ENCODE assay signal across 8 cellular contexts in the genomic region with DNA sequence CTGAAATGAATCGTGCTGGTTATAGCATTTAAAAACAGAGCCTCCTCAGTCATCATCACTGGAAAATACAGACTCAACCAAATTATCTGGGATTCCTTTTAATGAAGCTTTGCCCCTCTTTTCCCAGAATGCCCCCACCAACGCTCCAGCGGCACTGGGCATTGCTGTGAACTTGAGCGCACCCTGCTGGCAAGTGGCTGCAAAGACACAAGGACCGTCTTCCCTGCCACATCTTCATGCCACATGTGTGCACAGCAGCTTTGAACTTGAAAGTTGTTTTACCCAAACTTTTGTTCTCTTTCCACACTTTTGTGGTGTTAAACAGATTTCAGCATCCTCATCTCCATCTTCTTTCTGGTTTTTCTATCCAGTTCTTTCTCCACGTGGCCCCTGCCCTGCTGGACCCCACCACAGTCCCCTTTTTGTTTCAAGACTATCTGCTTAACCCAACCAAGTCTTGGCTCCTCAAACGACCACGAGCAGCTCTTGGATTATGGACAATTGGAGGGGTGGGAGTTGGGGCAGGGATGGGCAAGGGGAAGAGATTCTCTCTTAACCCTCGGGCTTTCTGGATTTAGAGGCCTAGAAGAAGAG. TPM values are rescaled to one million over a fixed set of nuclear protein-coding genes. Genes with fewer than 3 reads are reported as not detected.
DNase-seq lines count a peak whose midpoint lies in the region; ATAC-seq and TF ChIP-seq lines count a peak whose summit lies in the region.

No MANE protein-coding gene starts in this region.

- H3K9me2 ChIP-seq in GM23338 (ENCODE audit: insufficient read depth): no peaks in the 10 kb centered on the region

- intact Hi-C loops in tibial artery (cut with DNase I; ENCODE audit: low total_unique reads): no loop called here

- H3F3A ChIP-seq in GM23338 (replicated peaks; ENCODE audit: low read depth): no peaks in the 10 kb centered on the region

- no peaks in the 10 kb centered on the region for H3K9me3 Mint-ChIP-seq in GM23338

- peaks cover 9% of the 10 kb centered on the region for H3K27me3 Mint-ChIP-seq in GM23338 (ENCODE audit: insufficient read depth, low read depth, poor library complexity)

- peaks cover 3% of the 10 kb centered on the region for H3K4me1 Mint-ChIP-seq in GM23338

- H3K4me3 ChIP-seq in GM23338 (no peak overlapping the region), tibial artery (no peak overlapping the region)

- peak; percentile 89 to 97 for TF ChIP-seq CTCF in GM23338 (conservative IDR thresholded peaks at IDR 0.05; ENCODE audit: low read depth in 2 of 2)
- peak; percentile 65 to 81 for TF ChIP-seq CTCF in tibial artery (IDR thresholded peaks at IDR 0.05)

- H4K20me1 ChIP-seq in GM23338 (replicated peaks; ENCODE audit: insufficient read depth): no peaks in the 10 kb centered on the region

- H3K4me2 ChIP-seq in GM23338: no peak overlapping the region

- H3K36me3 ChIP-seq in GM23338 (ENCODE audit: insufficient read depth) (no peaks in the 10 kb centered on the region), tibial artery (no peaks in the 10 kb centered on the region)

- H3K4me1 ChIP-seq in GM23338 (ENCODE audit: insufficient read depth) (peaks cover 3% of the 10 kb centered on the region; the same call in 1 of the 2 replicates), tibial artery (peaks cover 0 to 8% (median 0%) of the 10 kb centered on the region in 4 donors)

- H3K36me3 Mint-ChIP-seq in GM23338 (ENCODE audit: low read depth): no peaks in the 10 kb centered on the region

- no peaks in the 10 kb centered on the region for H3K79me2 ChIP-seq in GM23338 (replicated peaks; ENCODE audit: insufficient read depth)

- peak; percentile 65 for ATAC-seq in GM23338

- peak overlapping the region; percentile 57; the same call in 1 of the 2 replicates for H2AFZ ChIP-seq in GM23338

- no peaks in the 10 kb centered on the region for H3K9me3 ChIP-seq in tibial artery

- H3K27ac ChIP-seq in GM23338 (ENCODE audit: low read depth) (no peak overlapping the region), tibial artery (no peak overlapping the region)

- 0 out of 2 replicates have a peak, but pooled peaks cover 2% of the 10 kb centered on the region for H3K27me3 ChIP-seq in GM23338 (ENCODE audit: insufficient read depth)
- H3K27me3 ChIP-seq in tibial artery: peaks cover 0 to 57% of the 10 kb centered on the region in 2 donors

- no peak overlapping the region for H3K27ac Mint-ChIP-seq in GM23338

- DNase-seq in NCI-H1417 (lab: John Stamatoyannopoulos, UW) (peak; percentile 26 to 82 (median 73)), NCI-H1417 treated with DMSO at 0.1 percent for 48 hours (lab: John Stamatoyannopoulos, UW) (no peak), GM23338 (ENCODE audit: low spot score) (peak; percentile 75), NCI-H1092 treated with DMSO at 0.1 percent for 48 hours (lab: John Stamatoyannopoulos, UW) (peak; percentile 52), mucosa of gallbladder (ENCODE audit: low spot score) (peak; percentile 52), tibial artery (peak in 1 of 2 donors; percentile 63)
- DNase-seq in activated CD4-positive, alpha-beta T cell treated with anti-CD3 and anti-CD28 coated beads for 48 hours: peak; percentile 68
- DNase-seq in effector CD8-positive, alpha-beta T cell (lab: John Stamatoyannopoulos, UW): peak; percentile 29

- H3K4me3 Mint-ChIP-seq in GM23338: no peak overlapping the region

TF ChIP-seq in GM23338, 12 proteins besides CTCF, POLR2A, EP300 and RAD21 (continues in another document):
- TF ChIP-seq, protein P1, sequence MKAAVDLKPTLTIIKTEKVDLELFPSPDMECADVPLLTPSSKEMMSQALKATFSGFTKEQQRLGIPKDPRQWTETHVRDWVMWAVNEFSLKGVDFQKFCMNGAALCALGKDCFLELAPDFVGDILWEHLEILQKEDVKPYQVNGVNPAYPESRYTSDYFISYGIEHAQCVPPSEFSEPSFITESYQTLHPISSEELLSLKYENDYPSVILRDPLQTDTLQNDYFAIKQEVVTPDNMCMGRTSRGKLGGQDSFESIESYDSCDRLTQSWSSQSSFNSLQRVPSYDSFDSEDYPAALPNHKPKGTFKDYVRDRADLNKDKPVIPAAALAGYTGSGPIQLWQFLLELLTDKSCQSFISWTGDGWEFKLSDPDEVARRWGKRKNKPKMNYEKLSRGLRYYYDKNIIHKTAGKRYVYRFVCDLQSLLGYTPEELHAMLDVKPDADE (IDR thresholded peaks at IDR 0.05): no peak
- no peak for TF ChIP-seq JUNB (IDR thresholded peaks at IDR 0.05; ENCODE audit: unreplicated experiment)
- no peak for TF ChIP-seq STAT1 (IDR thresholded peaks at IDR 0.05; ENCODE audit: unreplicated experiment)
- no peak for TF ChIP-seq EZH2phosphoT487 (IDR thresholded peaks at IDR 0.05; ENCODE audit: unreplicated experiment)
- no peak for TF ChIP-seq CREB1 (CRISPR knock-in tag; IDR thresholded peaks at IDR 0.05; ENCODE audit: low read depth)
- no peak for TF ChIP-seq ZNF331 (CRISPR knock-in tag; IDR thresholded peaks at IDR 0.05; ENCODE audit: low read depth)
- TF ChIP-seq EZH2 (IDR thresholded peaks at IDR 0.05; ENCODE audit: low read depth, unreplicated experiment): no peak
- no peak for TF ChIP-seq ZNF114 (CRISPR knock-in tag; IDR thresholded peaks at IDR 0.05)
- TF ChIP-seq POLR2AphosphoS5 (IDR thresholded peaks at IDR 0.05; ENCODE audit: low read depth): no peak
- TF ChIP-seq, protein P2, sequence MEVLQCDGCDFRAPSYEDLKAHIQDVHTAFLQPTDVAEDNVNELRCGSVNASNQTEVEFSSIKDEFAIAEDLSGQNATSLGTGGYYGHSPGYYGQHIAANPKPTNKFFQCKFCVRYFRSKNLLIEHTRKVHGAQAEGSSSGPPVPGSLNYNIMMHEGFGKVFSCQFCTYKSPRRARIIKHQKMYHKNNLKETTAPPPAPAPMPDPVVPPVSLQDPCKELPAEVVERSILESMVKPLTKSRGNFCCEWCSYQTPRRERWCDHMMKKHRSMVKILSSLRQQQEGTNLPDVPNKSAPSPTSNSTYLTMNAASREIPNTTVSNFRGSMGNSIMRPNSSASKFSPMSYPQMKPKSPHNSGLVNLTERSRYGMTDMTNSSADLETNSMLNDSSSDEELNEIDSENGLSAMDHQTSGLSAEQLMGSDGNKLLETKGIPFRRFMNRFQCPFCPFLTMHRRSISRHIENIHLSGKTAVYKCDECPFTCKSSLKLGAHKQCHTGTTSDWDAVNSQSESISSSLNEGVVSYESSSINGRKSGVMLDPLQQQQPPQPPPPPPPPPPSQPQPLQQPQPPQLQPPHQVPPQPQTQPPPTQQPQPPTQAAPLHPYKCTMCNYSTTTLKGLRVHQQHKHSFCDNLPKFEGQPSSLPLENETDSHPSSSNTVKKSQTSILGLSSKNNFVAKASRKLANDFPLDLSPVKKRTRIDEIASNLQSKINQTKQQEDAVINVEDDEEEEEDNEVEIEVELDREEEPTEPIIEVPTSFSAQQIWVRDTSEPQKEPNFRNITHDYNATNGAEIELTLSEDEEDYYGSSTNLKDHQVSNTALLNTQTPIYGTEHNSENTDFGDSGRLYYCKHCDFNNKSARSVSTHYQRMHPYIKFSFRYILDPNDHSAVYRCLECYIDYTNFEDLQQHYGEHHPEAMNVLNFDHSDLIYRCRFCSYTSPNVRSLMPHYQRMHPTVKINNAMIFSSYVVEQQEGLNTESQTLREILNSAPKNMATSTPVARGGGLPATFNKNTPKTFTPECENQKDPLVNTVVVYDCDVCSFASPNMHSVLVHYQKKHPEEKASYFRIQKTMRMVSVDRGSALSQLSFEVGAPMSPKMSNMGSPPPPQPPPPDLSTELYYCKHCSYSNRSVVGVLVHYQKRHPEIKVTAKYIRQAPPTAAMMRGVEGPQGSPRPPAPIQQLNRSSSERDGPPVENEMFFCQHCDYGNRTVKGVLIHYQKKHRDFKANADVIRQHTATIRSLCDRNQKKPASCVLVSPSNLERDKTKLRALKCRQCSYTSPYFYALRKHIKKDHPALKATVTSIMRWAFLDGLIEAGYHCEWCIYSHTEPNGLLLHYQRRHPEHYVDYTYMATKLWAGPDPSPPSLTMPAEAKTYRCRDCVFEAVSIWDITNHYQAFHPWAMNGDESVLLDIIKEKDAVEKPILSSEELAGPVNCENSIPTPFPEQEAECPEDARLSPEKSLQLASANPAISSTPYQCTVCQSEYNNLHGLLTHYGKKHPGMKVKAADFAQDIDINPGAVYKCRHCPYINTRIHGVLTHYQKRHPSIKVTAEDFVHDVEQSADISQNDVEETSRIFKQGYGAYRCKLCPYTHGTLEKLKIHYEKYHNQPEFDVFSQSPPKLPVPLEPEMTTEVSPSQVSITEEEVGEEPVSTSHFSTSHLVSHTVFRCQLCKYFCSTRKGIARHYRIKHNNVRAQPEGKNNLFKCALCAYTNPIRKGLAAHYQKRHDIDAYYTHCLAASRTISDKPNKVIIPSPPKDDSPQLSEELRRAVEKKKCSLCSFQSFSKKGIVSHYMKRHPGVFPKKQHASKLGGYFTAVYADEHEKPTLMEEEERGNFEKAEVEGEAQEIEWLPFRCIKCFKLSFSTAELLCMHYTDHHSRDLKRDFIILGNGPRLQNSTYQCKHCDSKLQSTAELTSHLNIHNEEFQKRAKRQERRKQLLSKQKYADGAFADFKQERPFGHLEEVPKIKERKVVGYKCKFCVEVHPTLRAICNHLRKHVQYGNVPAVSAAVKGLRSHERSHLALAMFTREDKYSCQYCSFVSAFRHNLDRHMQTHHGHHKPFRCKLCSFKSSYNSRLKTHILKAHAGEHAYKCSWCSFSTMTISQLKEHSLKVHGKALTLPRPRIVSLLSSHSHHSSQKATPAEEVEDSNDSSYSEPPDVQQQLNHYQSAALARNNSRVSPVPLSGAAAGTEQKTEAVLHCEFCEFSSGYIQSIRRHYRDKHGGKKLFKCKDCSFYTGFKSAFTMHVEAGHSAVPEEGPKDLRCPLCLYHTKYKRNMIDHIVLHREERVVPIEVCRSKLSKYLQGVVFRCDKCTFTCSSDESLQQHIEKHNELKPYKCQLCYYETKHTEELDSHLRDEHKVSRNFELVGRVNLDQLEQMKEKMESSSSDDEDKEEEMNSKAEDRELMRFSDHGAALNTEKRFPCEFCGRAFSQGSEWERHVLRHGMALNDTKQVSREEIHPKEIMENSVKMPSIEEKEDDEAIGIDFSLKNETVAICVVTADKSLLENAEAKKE (CRISPR knock-in tag; IDR thresholded peaks at IDR 0.05): no peak

RNA-seq across cellular contexts. Expression of a gene that starts 12.8 kb away (rescaled TPM):
- total RNA-seq in GM23338 (2014; rRNA removed; shearing (Covaris generic)): not detected in 2 replicates
- not detected in 2 replicates for polyA plus RNA-seq in GM23338 (2016; fragmentation: Nextera tagmentation; extraction: Ambion mirVana)
- total RNA-seq in mucosa of gallbladder: 0.12 TPM
